Comparison of ENCODE assay signal across 15 cellular contexts in genomic region chr1:53369034-53369750, GRCh38. TPM values are rescaled to one million over a fixed set of nuclear protein-coding genes. Genes with fewer than 3 reads are reported as not detected.
DNase-seq lines count a peak whose midpoint lies in the region; ATAC-seq and TF ChIP-seq lines count a peak whose summit lies in the region.
"Had no signal": no experiment of that assay in that cellular context is flagged by ENCODE, and none has a peak within 500 bp of the region (broad histone marks: within the 10 kb centered on the region; RNA-seq: fewer than 3 reads in every experiment).

No MANE protein-coding gene starts in this region.

- TF ChIP-seq EP300 in suprapubic skin (IDR thresholded peaks at IDR 0.05), result no peak

- peak; percentile 20 for DNase-seq in activated T-cell treated with anti-CD3 and anti-CD28 coated beads, Interleukin-2, amount 50 U/mL, for 24 hours
- DNase-seq in activated T-cell treated with anti-CD3 and anti-CD28 coated beads, Interleukin-2, amount 50 U/mL, for 72 hours, result no peak
- DNase-seq in OCI-LY7 (ENCODE audit: low spot score) (no peak), suprapubic skin (ENCODE audit: low spot score in 2 of 2) (peak; percentile 27 to 49), hypothalamus (lab: John Stamatoyannopoulos, UW) (no peak), nephron progenitor cell (no peak)
- no peak for DNase-seq in effector memory CD8-positive, alpha-beta T cell
- DNase-seq: Calu3; foreskin fibroblast; mesendoderm; OCI-M1; stimulated activated naive CD8-positive, alpha-beta T cell treated with anti-CD3 and anti-CD28 coated beads, Interleukin-15, Interleukin-2, amounts not matched to agents 100 U/mL and 50 U/mL, for 24 hours had no signal

- H3K27ac ChIP-seq in OCI-LY7 (ENCODE audit: low read depth, low read length, poor library complexity, severe bottlenecking), result no peak overlapping the region
- no peak overlapping the region for H3K27ac ChIP-seq in suprapubic skin

- H3K27me3 Mint-ChIP-seq in activated T-cell treated with anti-CD3 and anti-CD28 coated beads, Interleukin-2, amount 50 U/mL, for 24 hours, result no peaks in the 10 kb centered on the region
- H3K27me3 Mint-ChIP-seq in activated T-cell treated with anti-CD3 and anti-CD28 coated beads, Interleukin-2, amount 50 U/mL, for 72 hours (ENCODE audit: low read depth), result no peaks in the 10 kb centered on the region
- H3K27me3 Mint-ChIP-seq in effector memory CD8-positive, alpha-beta T cell, result peaks cover 0 to 4% of the 10 kb centered on the region in 2 donors
- peaks cover 21% of the 10 kb centered on the region for H3K27me3 Mint-ChIP-seq in nephron progenitor cell (ENCODE audit: low read depth, poor library complexity)
- H3K27me3 Mint-ChIP-seq: brain had no signal

- H3K36me3 Mint-ChIP-seq in activated T-cell treated with anti-CD3 and anti-CD28 coated beads, Interleukin-2, amount 50 U/mL, for 24 hours (ENCODE audit: low read depth), result no peaks in the 10 kb centered on the region
- no peaks in the 10 kb centered on the region for H3K36me3 Mint-ChIP-seq in activated T-cell treated with anti-CD3 and anti-CD28 coated beads, Interleukin-2, amount 50 U/mL, for 72 hours (ENCODE audit: insufficient read depth in 2 of 2)
- H3K36me3 Mint-ChIP-seq in effector memory CD8-positive, alpha-beta T cell (ENCODE audit: insufficient read depth), result no peaks in the 10 kb centered on the region
- no peaks in the 10 kb centered on the region for H3K36me3 Mint-ChIP-seq in nephron progenitor cell (ENCODE audit: low read depth)
- H3K36me3 Mint-ChIP-seq: brain had no signal

- no peak overlapping the region for H3K4me3 Mint-ChIP-seq in activated T-cell treated with anti-CD3 and anti-CD28 coated beads, Interleukin-2, amount 50 U/mL, for 24 hours
- H3K4me3 Mint-ChIP-seq in activated T-cell treated with anti-CD3 and anti-CD28 coated beads, Interleukin-2, amount 50 U/mL, for 72 hours, result no peak overlapping the region
- no peak overlapping the region for H3K4me3 Mint-ChIP-seq in effector memory CD8-positive, alpha-beta T cell
- no peak overlapping the region for H3K4me3 Mint-ChIP-seq in nephron progenitor cell
- H3K4me3 Mint-ChIP-seq: brain had no signal

- intact Hi-C loops in OCI-LY7 (cut with micrococcal nuclease; ENCODE audit: unreplicated experiment), result loop anchor here (5.0 kb wide), 1 partner anchor 42 kb away; the partner anchor contains the start of gene LRP8

- H3K4me3 ChIP-seq in OCI-LY7 (ENCODE audit: low read depth, low read length, poor library complexity, severe bottlenecking), result no peak overlapping the region
- H3K4me3 ChIP-seq in suprapubic skin, result no peak overlapping the region

- no peaks in the 10 kb centered on the region for H4K20me1 ChIP-seq in OCI-LY7 (ENCODE audit: insufficient read depth, low read length)

- ATAC-seq in activated T-cell treated with anti-CD3 and anti-CD28 coated beads, Interleukin-2, amount 50 U/mL, for 72 hours (replicated peaks in 1 of 2), result no peak
- no peak for ATAC-seq in effector memory CD8-positive, alpha-beta T cell (replicated peaks)
- no peak for ATAC-seq in HG02642 (IDR thresholded peaks at IDR 0.05; ENCODE audit: poor library complexity, unreplicated experiment)
- ATAC-seq: activated CD4-positive, CD25-positive, alpha-beta regulatory T cell treated with anti-CD3 and anti-CD28 coated beads, Interleukin-2, amount 50 U/mL, for 24 hours; stimulated activated naive CD8-positive, alpha-beta T cell treated with anti-CD3 and anti-CD28 coated beads, Interleukin-15, Interleukin-2, amounts not matched to agents 100 U/mL and 50 U/mL, for 24 hours had no signal

- WGBS in suprapubic skin, result 94% methylated on average over 11 of the region's 11 CpGs

- H3K36me3 ChIP-seq in OCI-LY7 (ENCODE audit: insufficient read depth, low read length) (no peaks in the 10 kb centered on the region), suprapubic skin (no peaks in the 10 kb centered on the region)

- H3K79me2 ChIP-seq in OCI-LY7 (ENCODE audit: insufficient read depth, low read depth, low read length), result no peaks in the 10 kb centered on the region

- no peak overlapping the region for H3K4me2 ChIP-seq in OCI-LY7 (ENCODE audit: low read length)

- no peaks in the 10 kb centered on the region for H3K9me2 ChIP-seq in OCI-LY7 (ENCODE audit: insufficient read depth, low read length)

- H2AFZ ChIP-seq in OCI-LY7 (ENCODE audit: low read length), result peak overlapping the region; percentile 63; the same call in 1 of the 2 replicates

- no peaks in the 10 kb centered on the region for H3K27me3 ChIP-seq in suprapubic skin

- no peaks in the 10 kb centered on the region for H3K9me3 Mint-ChIP-seq in activated T-cell treated with anti-CD3 and anti-CD28 coated beads, Interleukin-2, amount 50 U/mL, for 24 hours
- H3K9me3 Mint-ChIP-seq in activated T-cell treated with anti-CD3 and anti-CD28 coated beads, Interleukin-2, amount 50 U/mL, for 72 hours, result no peaks in the 10 kb centered on the region
- no peaks in the 10 kb centered on the region for H3K9me3 Mint-ChIP-seq in effector memory CD8-positive, alpha-beta T cell
- no peaks in the 10 kb centered on the region for H3K9me3 Mint-ChIP-seq in nephron progenitor cell
- H3K9me3 Mint-ChIP-seq: brain had no signal

- peaks cover 20% of the 10 kb centered on the region for H3K4me1 Mint-ChIP-seq in activated T-cell treated with anti-CD3 and anti-CD28 coated beads, Interleukin-2, amount 50 U/mL, for 24 hours (ENCODE audit: low read depth)
- peaks cover 30% of the 10 kb centered on the region for H3K4me1 Mint-ChIP-seq in activated T-cell treated with anti-CD3 and anti-CD28 coated beads, Interleukin-2, amount 50 U/mL, for 72 hours (ENCODE audit: low read depth)
- H3K4me1 Mint-ChIP-seq in effector memory CD8-positive, alpha-beta T cell (ENCODE audit: low read depth in 2 of 2), result peaks cover 9 to 14% of the 10 kb centered on the region in 2 donors
- peaks cover 15% of the 10 kb centered on the region for H3K4me1 Mint-ChIP-seq in nephron progenitor cell

- no peak for TF ChIP-seq POLR2A in suprapubic skin (IDR thresholded peaks at IDR 0.05)

- H3K9me3 ChIP-seq in OCI-LY7 (ENCODE audit: low read length) (no peaks in the 10 kb centered on the region), suprapubic skin (no peaks in the 10 kb centered on the region)

- no peak overlapping the region for H3K27ac Mint-ChIP-seq in activated T-cell treated with anti-CD3 and anti-CD28 coated beads, Interleukin-2, amount 50 U/mL, for 24 hours
- no peak overlapping the region for H3K27ac Mint-ChIP-seq in activated T-cell treated with anti-CD3 and anti-CD28 coated beads, Interleukin-2, amount 50 U/mL, for 72 hours
- peak overlapping the region; percentile 94 to 96 for H3K27ac Mint-ChIP-seq in effector memory CD8-positive, alpha-beta T cell
- H3K27ac Mint-ChIP-seq in nephron progenitor cell, result no peak overlapping the region

- CTCF ChIA-PET in OCI-LY7 (lab: Charles Lee; ENCODE audit: unreplicated experiment), result interaction anchor here (0.5 kb wide), 1 partner anchor 1240 kb away, joined by 3 read pairs; no protein-coding TSS in a partner anchor

- TF ChIP-seq CTCF in OCI-LY7 (conservative IDR thresholded peaks at IDR 0.05; ENCODE audit: low read length), result no peak
- TF ChIP-seq CTCF in suprapubic skin (IDR thresholded peaks at IDR 0.05), result no peak
- no peak for TF ChIP-seq CTCF in nephron progenitor cell (IDR thresholded peaks at IDR 0.05)

- BruUV-seq in OCI-LY7 (replicated peaks; lab: Mats Ljungman, UMichigan), result no TSS peak

- H3K4me1 ChIP-seq in OCI-LY7 (ENCODE audit: insufficient read depth, low read length, poor library complexity, severe bottlenecking) (peaks cover 9% of the 10 kb centered on the region), suprapubic skin (no peaks in the 10 kb centered on the region)

- POLR2A ChIA-PET in OCI-LY7 (lab: Charles Lee), result interaction anchor here (0.6 to 1.1 kb wide), 2 partner anchors 25 to 491 kb away, joined by 3 read pairs; no protein-coding TSS in a partner anchor

RNA-seq across cellular contexts. Expression of gene LRP8, which starts 41.3 kb away (rescaled TPM):
- total RNA-seq in activated T-cell treated with anti-CD3 and anti-CD28 coated beads, Interleukin-2, amount 50 U/mL, for 72 hours, result 10 to 100 TPM; 31.4 to 36.5 TPM
- 57.5 and 65.6 TPM in 2 replicates for total RNA-seq in OCI-LY7 (2014; rRNA removed; shearing (Covaris generic))
- total RNA-seq in OCI-LY7 (2022) (67.5 and 70.0 TPM in 2 replicates), suprapubic skin (10 to 100 TPM in 1 of 4 donors, 1 to 10 TPM in 3; 2.8 to 11.8 (median 4.1) TPM)

Comparison
In these comparisons a context has a peak if more than half of its experiments do, and no peak if none do; other contexts are left out.
1. DNase-seq: peak in activated T-cell treated with anti-CD3 and anti-CD28 coated beads, Interleukin-2, amount 50 U/mL, for 24 hours (single experiment) and suprapubic skin (2 of 2); none in activated T-cell treated with anti-CD3 and anti-CD28 coated beads, Interleukin-2, amount 50 U/mL, for 72 hours (0 of 2), OCI-LY7 (single experiment), effector memory CD8-positive, alpha-beta T cell (0 of 3), hypothalamus (0 of 51) and nephron progenitor cell (single experiment).
2. H3K27ac Mint-ChIP-seq: peak in effector memory CD8-positive, alpha-beta T cell (2 of 2); none in activated T-cell treated with anti-CD3 and anti-CD28 coated beads, Interleukin-2, amount 50 U/mL, for 24 hours (single experiment), activated T-cell treated with anti-CD3 and anti-CD28 coated beads, Interleukin-2, amount 50 U/mL, for 72 hours (single experiment) and nephron progenitor cell (single experiment).